ENCODE assay signal across 13 cellular contexts in the genomic region with DNA sequence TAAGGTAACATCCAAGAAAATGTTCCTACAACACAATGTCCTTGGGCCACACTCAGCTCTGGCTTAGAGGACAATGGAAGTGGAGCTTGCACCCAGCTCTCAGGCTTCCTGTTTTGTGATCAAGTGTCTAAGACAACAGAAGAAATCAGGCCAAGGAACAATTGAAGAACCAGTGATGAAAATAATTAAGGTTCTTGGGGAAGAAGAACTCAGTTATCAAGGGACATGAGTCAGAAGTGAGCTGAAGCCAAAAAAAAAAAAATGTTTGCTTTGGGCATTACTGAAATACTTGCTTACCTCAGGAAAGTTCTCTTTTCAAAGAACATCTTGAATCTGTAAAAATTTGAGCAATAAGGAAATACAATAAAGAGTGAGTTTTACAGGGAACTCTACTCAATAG.
DNase-seq lines count a peak whose midpoint lies in the region; ATAC-seq and TF ChIP-seq lines count a peak whose summit lies in the region.
"Had no signal": no experiment of that assay in that cellular context is flagged by ENCODE, and none has a peak within 500 bp of the region (broad histone marks: within the 10 kb centered on the region; RNA-seq: fewer than 3 reads in every experiment).

No MANE protein-coding gene starts in this region.

- no peaks in the 10 kb centered on the region for H3K36me3 ChIP-seq in adipocyte (ENCODE audit: control insufficient read depth, insufficient read depth, low read length, severe bottlenecking)
- H3K36me3 ChIP-seq: sigmoid colon had no signal

- peaks cover 12% of the 10 kb centered on the region for H3K4me1 ChIP-seq in adipocyte (ENCODE audit: control insufficient read depth, insufficient read depth, low read length)
- H3K4me1 ChIP-seq: sigmoid colon had no signal

- H3K4me3 ChIP-seq in adipocyte (ENCODE audit: low read length), result no peak overlapping the region
- H3K4me3 ChIP-seq in fibroblast of the aortic adventitia (ENCODE audit: low read depth, low read length), result no peak overlapping the region
- H3K4me3 ChIP-seq: sigmoid colon had no signal

- DNase-seq in ELR (ENCODE audit: low read depth) (peak; percentile 14), adipocyte (ENCODE audit: low read depth) (peak; percentile 90), fibroblast of the aortic adventitia (ENCODE audit: low read depth) (peak; percentile 90), stromal cell of bone marrow (ENCODE audit: low read depth) (peak; percentile 38), HUDEP-2 (lab: John Stamatoyannopoulos, UW; ENCODE audit: unreplicated experiment in 76 of 76) (no peak)
- no peak for DNase-seq in activated naive CD4-positive, alpha-beta T cell (lab: John Stamatoyannopoulos, UW)
- DNase-seq: activated CD8-positive, alpha-beta memory T cell treated with anti-CD3 and anti-CD28 coated beads, Interleukin-2, amount 50 U/mL, for 4 hours; cortex of kidney; left colon; NCI-H2171 treated with DMSO at 0.1 percent for 48 hours; sigmoid colon; stimulated activated naive CD8-positive, alpha-beta T cell treated with anti-CD3 and anti-CD28 coated beads, Interleukin-15, Interleukin-2, amounts not matched to agents 100 U/mL and 50 U/mL, for 24 hours had no signal

- TF ChIP-seq CTCF in fibroblast of the aortic adventitia (IDR thresholded peaks at IDR 0.05; ENCODE audit: insufficient read depth, low read length), result no peak

- no peaks in the 10 kb centered on the region for H3K9me3 ChIP-seq in adipocyte (ENCODE audit: control insufficient read depth, low read length)
- H3K9me3 ChIP-seq: sigmoid colon had no signal

- peaks cover 20% of the 10 kb centered on the region for H3K27me3 ChIP-seq in adipocyte (replicated peaks; ENCODE audit: control insufficient read depth, insufficient read depth, low read length)

- ATAC-seq in GM21381 (IDR thresholded peaks at IDR 0.05; ENCODE audit: unreplicated experiment), result no peak
- ATAC-seq: left colon; stimulated activated naive CD8-positive, alpha-beta T cell treated with anti-CD3 and anti-CD28 coated beads, Interleukin-15, Interleukin-2, amounts not matched to agents 100 U/mL and 50 U/mL, for 24 hours had no signal

- H3K9ac ChIP-seq in adipocyte (ENCODE audit: low read length), result no peak overlapping the region

Comparison
In these comparisons a context has a peak if more than half of its experiments do, and no peak if none do; other contexts are left out.
1. DNase-seq: peak in ELR (single experiment), adipocyte (single experiment), fibroblast of the aortic adventitia (single experiment) and stromal cell of bone marrow (single experiment); none in activated naive CD4-positive, alpha-beta T cell (0 of 4) and HUDEP-2 (0 of 76).